In genomic region chr17:37107406-37108083, GRCh38 we compare ENCODE assay signal across 7 cellular contexts.
DNase-seq lines count a peak whose midpoint lies in the region; ATAC-seq, FAIRE-seq and TF ChIP-seq lines count a peak whose summit lies in the region.

No MANE protein-coding gene starts in this region.

- POLR2A ChIA-PET in H1 (lab: Charles Lee; ENCODE audit: partially characterized antibody) = interaction anchor here (1.2 to 2.0 kb wide), 3 partner anchors 10 to 23 kb away, joined by 3 to 4 read pairs (median 4); no protein-coding TSS in a partner anchor
- POLR2A ChIA-PET in CD4-positive, alpha-beta memory T cell (lab: Charles Lee; ENCODE audit: partially characterized antibody) = no interaction called here

- H3K4me3 ChIP-seq in H1 (ENCODE audit: extremely low read depth in 1 of 4, insufficient read depth in 2 of 4, low read depth in 3 of 4, low read length in 4 of 4) = no peak overlapping the region
- no peak overlapping the region for H3K4me3 ChIP-seq in testis
- no peak overlapping the region for H3K4me3 ChIP-seq in CD4-positive, alpha-beta memory T cell (ENCODE audit: low read length in 2 of 2)

- H3K18ac ChIP-seq in H1 (ENCODE audit: extremely low read depth, low read length) = peak overlapping the region; percentile 96

- no peaks in the 10 kb centered on the region for H3K23me2 ChIP-seq in H1 (ENCODE audit: low read depth, low read length)

- H2BK15ac ChIP-seq in H1 (ENCODE audit: low read length) = peak overlapping the region; percentile 99; the same call in 1 of the 2 replicates

- no peaks in the 10 kb centered on the region for H3K79me2 ChIP-seq in H1 (ENCODE audit: control insufficient read depth in 1 of 2, insufficient read depth in 2 of 2, low read length in 2 of 2)

- peak overlapping the region; percentile 97; the same call in 1 of the 2 replicates for H2AK5ac ChIP-seq in H1 (ENCODE audit: low read depth, low read length)

- TF ChIP-seq CTCF in H1 (IDR thresholded peaks at IDR 0.05; ENCODE audit: control extremely low read depth in 1 of 3, insufficient read depth in 1 of 3, low read depth in 1 of 3, low read length in 3 of 3) (no peak), testis (IDR thresholded peaks at IDR 0.05) (no peak)

- H3K36me3 ChIP-seq in H1 (ENCODE audit: control insufficient read depth in 2 of 4, insufficient read depth in 4 of 4, low read length in 3 of 4) (peaks cover 3 to 32% (median 12%) of the 10 kb centered on the region in 4 experiments; a peak in 7 of 8 replicates), testis (ENCODE audit: low read depth, missing control alignments) (no peaks in the 10 kb centered on the region)
- H3K36me3 ChIP-seq in CD4-positive, alpha-beta memory T cell (ENCODE audit: insufficient read depth, low read length) = peaks cover 4% of the 10 kb centered on the region

- peak overlapping the region; percentile 53 for H4K5ac ChIP-seq in H1 (ENCODE audit: insufficient read length, low read depth, low read length)

- peak overlapping the region; percentile 79 for H3K4ac ChIP-seq in H1 (replicated peaks; ENCODE audit: insufficient read length, low read depth, low read length)

- no peak overlapping the region; the same call in 1 of the 2 replicates for H4K8ac ChIP-seq in H1 (ENCODE audit: extremely low read depth, insufficient read depth, low read length)

- CTCF ChIA-PET in H1 (lab: Charles Lee; ENCODE audit: partially characterized antibody) = interaction anchor here (0.6 to 1.3 kb wide), 5 partner anchors 10 to 365 kb away, joined by 3 to 4 read pairs (median 3); no protein-coding TSS in a partner anchor
- CTCF ChIA-PET in CD4-positive, alpha-beta memory T cell (lab: Charles Lee; ENCODE audit: partially characterized antibody) = no interaction called here

- H3K36me3 Mint-ChIP-seq in CD4-positive, alpha-beta memory T cell = peaks cover 26 to 44% of the 10 kb centered on the region in 2 donors

- H3K4me1 ChIP-seq in H1 (replicated peaks in 1 of 4; ENCODE audit: control insufficient read depth in 3 of 4, insufficient read depth in 4 of 4, low read length in 3 of 4) (peaks cover 10 to 24% (median 17%) of the 10 kb centered on the region in 4 experiments), testis (peaks cover 8% of the 10 kb centered on the region)
- H3K4me1 ChIP-seq in CD4-positive, alpha-beta memory T cell (ENCODE audit: insufficient read depth, low read length) = no peaks in the 10 kb centered on the region

- H3K56ac ChIP-seq in H1 (replicated peaks; ENCODE audit: insufficient read length, low read depth, low read length) = no peak overlapping the region

- TF ChIP-seq EP300 in H1 (IDR thresholded peaks at IDR 0.05; ENCODE audit: borderline replicate concordance in 1 of 2, low read depth in 2 of 2, low read length in 2 of 2) = no peak

- no peak overlapping the region for H3K14ac ChIP-seq in H1 (ENCODE audit: insufficient read length)

- peak overlapping the region; percentile 92 for H2BK5ac ChIP-seq in H1 (ENCODE audit: low read depth, low read length)

- H3K4me3 Mint-ChIP-seq in CD4-positive, alpha-beta memory T cell = no peak overlapping the region

- intact Hi-C loops in testis (cut with DNase I; ENCODE audit: low total_unique reads) = no loop called here
- intact Hi-C loops in CD4-positive, alpha-beta memory T cell (cut with micrococcal nuclease) = no loop called here

- no peaks in the 10 kb centered on the region for H3K27me3 Mint-ChIP-seq in CD4-positive, alpha-beta memory T cell

- DNase-seq in NCI-H1105 treated with DMSO at 0.1 percent for 48 hours (lab: John Stamatoyannopoulos, UW) = peak; percentile 53
- DNase-seq in H1 (ENCODE audit: low read depth in 1 of 2, low spot score in 2 of 2) = no peak
- DNase-seq in left lobe of liver (ENCODE audit: low spot score) = peak; percentile 92
- DNase-seq in testis = peak; percentile 81
- no peak for DNase-seq in CD4-positive, alpha-beta memory T cell
- DNase-seq in putamen (ENCODE audit: low spot score) = no peak

- no peak overlapping the region for H3K23ac ChIP-seq in H1 (ENCODE audit: insufficient read length)

- peak overlapping the region; percentile 97 for H2BK12ac ChIP-seq in H1 (ENCODE audit: low read depth, low read length)

- H3K4me1 Mint-ChIP-seq in CD4-positive, alpha-beta memory T cell = no peaks in the 10 kb centered on the region

- FAIRE-seq in H1 (lab: Jason Lieb, UNC) = no peak

- H3K27ac Mint-ChIP-seq in CD4-positive, alpha-beta memory T cell = no peak overlapping the region

- TF ChIP-seq POLR2A in H1 (IDR thresholded peaks at IDR 0.05; ENCODE audit: control extremely low read depth in 1 of 2, low read depth in 2 of 2, low read length in 2 of 2) (no peak), testis (IDR thresholded peaks at IDR 0.05) (no peak)

- H2BK120ac ChIP-seq in H1 (replicated peaks; ENCODE audit: low read depth, low read length) = peak overlapping the region; percentile 39

- no peaks in the 10 kb centered on the region for H3K27me3 ChIP-seq in H1 (replicated peaks in 1 of 4; ENCODE audit: control insufficient read depth in 3 of 4, extremely low read depth in 1 of 4, insufficient read depth in 3 of 4, low read length in 3 of 4)
- no peaks in the 10 kb centered on the region for H3K27me3 ChIP-seq in testis
- H3K27me3 ChIP-seq in CD4-positive, alpha-beta memory T cell (ENCODE audit: insufficient read depth, low read length) = no peaks in the 10 kb centered on the region

- ATAC-seq in left lobe of liver (peak; percentile 99), GM19023 (IDR thresholded peaks at IDR 0.05; ENCODE audit: unreplicated experiment) (no peak)

- WGBS in H1 (ENCODE audit: extremely low coverage in 1 of 2, insufficient coverage in 1 of 2, insufficient read length in 1 of 2, insufficient replicate concordance in 2 of 2, low coverage in 1 of 2, low lambda C conversion rate in 2 of 2, missing lambda C conversion rate in 1 of 2), 2 experiments = 88% methylated on average over 7 of the region's 7 CpGs; no CpG with 5 or more reads in 1 of the 2 experiments
- 45 to 59% methylated on average over 4 to 7 of the region's 7 CpGs for WGBS in testis, 2 donors

- H3K9ac ChIP-seq in H1 (replicated peaks in 1 of 4; ENCODE audit: extremely low read depth in 1 of 4, low read depth in 3 of 4, low read length in 3 of 4) = no peak overlapping the region; a peak in 1 of 7 replicates

- no peak overlapping the region for H2AFZ ChIP-seq in H1 (ENCODE audit: low read length)

- peak overlapping the region; percentile 96 for H4K91ac ChIP-seq in H1 (replicated peaks; ENCODE audit: insufficient read length, low read length)

- peak overlapping the region; percentile 16 to 18; a peak in 2 of 4 replicates for H3K4me2 ChIP-seq in H1 (ENCODE audit: insufficient read depth in 1 of 2, low read depth in 2 of 2, low read length in 2 of 2)

- H3K9me3 ChIP-seq in H1 (ENCODE audit: insufficient read depth in 2 of 2, low read depth in 1 of 2, low read length in 1 of 2) (no peaks in the 10 kb centered on the region), testis (no peaks in the 10 kb centered on the region)
- H3K9me3 ChIP-seq in CD4-positive, alpha-beta memory T cell (ENCODE audit: control insufficient read depth in 1 of 2, low read length in 2 of 2) = no peaks in the 10 kb centered on the region

- 0 out of 2 replicates have a peak, but pooled peaks cover 2% of the 10 kb centered on the region for H3K79me1 ChIP-seq in H1 (ENCODE audit: low read depth, low read length)

- H4K20me1 ChIP-seq in H1 (replicated peaks in 1 of 2; ENCODE audit: control insufficient read depth in 1 of 2, insufficient read depth in 2 of 2, low read length in 2 of 2) = no peaks in the 10 kb centered on the region

- H3K9me3 Mint-ChIP-seq in CD4-positive, alpha-beta memory T cell = no peaks in the 10 kb centered on the region

- peak overlapping the region; percentile 99 for H2BK20ac ChIP-seq in H1 (ENCODE audit: low read length)

- H3K27ac ChIP-seq in H1 (ENCODE audit: low read depth, low read length) (peak overlapping the region; percentile 62), testis (no peak overlapping the region)
- no peak overlapping the region for H3K27ac ChIP-seq in CD4-positive, alpha-beta memory T cell (ENCODE audit: low read depth, low read length)

- TF ChIP-seq RAD21 in H1 (IDR thresholded peaks at IDR 0.05 in 1 of 2, conservative IDR thresholded peaks at IDR 0.05 in 1 of 2; ENCODE audit: low read depth in 2 of 2, low read length in 2 of 2) = no peak

TF ChIP-seq in H1, 55 proteins besides CTCF, POLR2A, EP300 and RAD21:
- TF ChIP-seq RFX5 (IDR thresholded peaks at IDR 0.05; ENCODE audit: borderline replicate concordance, low read depth, low read length) (no peak), GTF2F1 (IDR thresholded peaks at IDR 0.05; ENCODE audit: borderline replicate concordance, low read depth, low read length) (no peak), PHF8 (conservative IDR thresholded peaks at IDR 0.05; ENCODE audit: low read depth, low read length) (no peak), SRF (IDR thresholded peaks at IDR 0.05; ENCODE audit: low read depth, low read length) (no peak), USF2 (IDR thresholded peaks at IDR 0.05; ENCODE audit: low read length) (no peak), BRCA1 (IDR thresholded peaks at IDR 0.05; ENCODE audit: low read depth, low read length) (no peak), ATF3 (IDR thresholded peaks at IDR 0.05; ENCODE audit: insufficient read depth, low read depth, low read length) (no peak), SIN3A (conservative IDR thresholded peaks at IDR 0.05 in 1 of 2, IDR thresholded peaks at IDR 0.05 in 1 of 2; ENCODE audit: low read depth in 1 of 2, low read length in 2 of 2) (no peak), SAP30 (IDR thresholded peaks at IDR 0.05; ENCODE audit: insufficient read depth, insufficient replicate concordance, low read length) (no peak), CHD1 (IDR thresholded peaks at IDR 0.05; ENCODE audit: low read depth, low read length) (no peak), SIX5 (IDR thresholded peaks at IDR 0.05; ENCODE audit: low read depth, low read length) (no peak), GABPA (IDR thresholded peaks at IDR 0.05; ENCODE audit: borderline replicate concordance, insufficient read depth, low read length) (no peak), ZNF274 (IDR thresholded peaks at IDR 0.05; ENCODE audit: borderline replicate concordance, extremely low read depth, low read length) (no peak)

Comparison
In these comparisons a context has a peak if more than half of its experiments do, and no peak if none do; other contexts are left out.
1. DNase-seq: peak in NCI-H1105 treated with DMSO at 0.1 percent for 48 hours (single experiment), left lobe of liver (single experiment) and testis (single experiment); none in H1 (0 of 2), CD4-positive, alpha-beta memory T cell (0 of 5) and putamen (single experiment).